Comparison of ENCODE assay signal across 2 cellular contexts in genomic region chr1:52748119-52748518, GRCh38.
TF ChIP-seq lines count a peak whose summit lies in the region.

No MANE protein-coding gene starts in this region.

TF ChIP-seq in SK-N-SH, 30 proteins besides CTCF, POLR2A, EP300 and RAD21 (continued from another document):
- TF ChIP-seq SIN3A (IDR thresholded peaks at IDR 0.05; ENCODE audit: borderline replicate concordance, low read depth, low read length): no peak
- no peak for TF ChIP-seq RXRA (IDR thresholded peaks at IDR 0.05; ENCODE audit: borderline replicate concordance, low read depth)
- no peak for TF ChIP-seq FOXM1 (IDR thresholded peaks at IDR 0.05; ENCODE audit: low read depth)
- no peak for TF ChIP-seq MXI1 (IDR thresholded peaks at IDR 0.05; ENCODE audit: low read depth, low read length)
- TF ChIP-seq, protein P1, sequence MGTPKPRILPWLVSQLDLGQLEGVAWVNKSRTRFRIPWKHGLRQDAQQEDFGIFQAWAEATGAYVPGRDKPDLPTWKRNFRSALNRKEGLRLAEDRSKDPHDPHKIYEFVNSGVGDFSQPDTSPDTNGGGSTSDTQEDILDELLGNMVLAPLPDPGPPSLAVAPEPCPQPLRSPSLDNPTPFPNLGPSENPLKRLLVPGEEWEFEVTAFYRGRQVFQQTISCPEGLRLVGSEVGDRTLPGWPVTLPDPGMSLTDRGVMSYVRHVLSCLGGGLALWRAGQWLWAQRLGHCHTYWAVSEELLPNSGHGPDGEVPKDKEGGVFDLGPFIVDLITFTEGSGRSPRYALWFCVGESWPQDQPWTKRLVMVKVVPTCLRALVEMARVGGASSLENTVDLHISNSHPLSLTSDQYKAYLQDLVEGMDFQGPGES (IDR thresholded peaks at IDR 0.05; ENCODE audit: low read depth, low read length): no peak
- TF ChIP-seq TAF1 (IDR thresholded peaks at IDR 0.05; ENCODE audit: borderline replicate concordance, low read depth, low read length): no peak

TF ChIP-seq in SK-N-SH treated with all-trans-retinoic acid at 6 μM for 48 hours, 23 proteins besides CTCF, POLR2A, EP300 and RAD21 (continued from another document):
- TF ChIP-seq PATZ1 (CRISPR knock-in tag; IDR thresholded peaks at IDR 0.05; ENCODE audit: borderline replicate concordance) (no peak), ZNF70 (CRISPR knock-in tag; IDR thresholded peaks at IDR 0.05) (no peak), RARB (CRISPR knock-in tag; IDR thresholded peaks at IDR 0.05) (no peak), CSDC2 (CRISPR knock-in tag; IDR thresholded peaks at IDR 0.05) (no peak)
